Comparison of ENCODE assay signal across 17 cellular contexts in genomic region chr15:50339717-50340116, GRCh38. TPM values are rescaled to one million over a fixed set of nuclear protein-coding genes. Genes with fewer than 3 reads are reported as not detected.
DNase-seq lines count a peak whose midpoint lies in the region; ATAC-seq, FAIRE-seq and TF ChIP-seq lines count a peak whose summit lies in the region.
"Had no signal": no experiment of that assay in that cellular context is flagged by ENCODE, and none has a peak within 500 bp of the region (broad histone marks: within the 10 kb centered on the region; RNA-seq: fewer than 3 reads in every experiment).

No MANE protein-coding gene starts in this region.

- H3K36me3 Mint-ChIP-seq in Caco-2 (ENCODE audit: insufficient read depth, unreplicated experiment) (peaks cover 11% of the 10 kb centered on the region), T-helper 17 cell (ENCODE audit: low read depth) (peaks cover 3% of the 10 kb centered on the region), GM23338 (ENCODE audit: low read depth) (peaks cover under 1% of the 10 kb centered on the region; the same call in 1 of the 3 replicates)
- peaks cover 55% of the 10 kb centered on the region for H3K36me3 Mint-ChIP-seq in activated T-helper 17 cell treated with anti-CD3 and anti-CD28 coated beads, Interleukin-2, amount 50 U/mL, for 72 hours (ENCODE audit: low read depth)
- H3K36me3 Mint-ChIP-seq: CD8-positive, alpha-beta T cell had no signal

- no peak for DNase-seq in A549 (ENCODE audit: low read depth in 1 of 2, low spot score in 1 of 2)
- no peak for DNase-seq in Caco-2
- DNase-seq in T-helper 17 cell, result no peak
- DNase-seq in K562 (ENCODE audit: extremely low read depth in 1 of 4, low spot score in 3 of 4), result no peak
- DNase-seq in GM23338 (ENCODE audit: low spot score), result no peak
- no peak for DNase-seq in ureter (ENCODE audit: low spot score)
- DNase-seq: 8988T; ACHN; CD8-positive, alpha-beta T cell; COR-L47; DND-41; GDM1; GM23248; H7 had no signal

- FAIRE-seq in A549 (lab: Jason Lieb, UNC) (peak; percentile 78), K562 (lab: Jason Lieb, UNC) (no peak)
- FAIRE-seq: GM18507 had no signal

- no peak for TF ChIP-seq POLR2A in A549 (IDR thresholded peaks at IDR 0.05; ENCODE audit: low read length)
- TF ChIP-seq POLR2A in K562 (conservative IDR thresholded peaks at IDR 0.05), result no peak

- no peak overlapping the region for H3K9ac ChIP-seq in K562 (ENCODE audit: insufficient read depth in 1 of 2, low read depth in 2 of 2, low read length in 2 of 2)
- H3K9ac ChIP-seq: GM23248 had no signal

- TF ChIP-seq EP300 in A549 (IDR thresholded peaks at IDR 0.05), result no peak
- TF ChIP-seq EP300 in K562 (IDR thresholded peaks at IDR 0.05; ENCODE audit: low read length), result 0 out of 2 replicates have a peak, but pooled peaks have one; percentile 22

- no peaks in the 10 kb centered on the region for H3K9me1 ChIP-seq in K562 (ENCODE audit: control insufficient read depth, insufficient read depth, low read length)

- H3K79me2 ChIP-seq in K562 (ENCODE audit: control insufficient read depth, insufficient read depth, low read length) (peaks cover 23% of the 10 kb centered on the region; the same call in 2 of the 3 replicates), GM23338 (replicated peaks; ENCODE audit: insufficient read depth) (peaks cover 89% of the 10 kb centered on the region)

- POLR2A ChIA-PET in A549 (lab: Yijun Ruan, JAX), result interaction anchor here (1.7 kb wide), 1 partner anchor 15 kb away, joined by 5 read pairs; the partner anchor contains the start of gene GABPB1
- POLR2A ChIA-PET in Caco-2 (lab: Charles Lee), result interaction anchor here (0.7 kb wide), 1 partner anchor 85 kb away, joined by 8 read pairs; the partner anchor contains the start of gene USP8
- POLR2A ChIA-PET in K562 (lab: Yijun Ruan, JAX), result interaction anchor here (3.9 kb wide), 1 partner anchor 11 kb away, joined by 19 read pairs; no protein-coding TSS in a partner anchor

- BruUV-seq in Caco-2 (replicated peaks; lab: Mats Ljungman, UMichigan) (TSS peak; percentile 4), K562 (replicated peaks; lab: Mats Ljungman, UMichigan) (no TSS peak)

- H3K27me3 ChIP-seq in Caco-2 (replicated peaks; ENCODE audit: control insufficient read depth, insufficient read depth, low read length) (no peaks in the 10 kb centered on the region), K562 (ENCODE audit: control insufficient read depth in 2 of 2, insufficient read depth in 2 of 2, low read length in 2 of 2) (no peaks in the 10 kb centered on the region), GM23338 (ENCODE audit: insufficient read depth) (no peaks in the 10 kb centered on the region)

- H3K4me1 ChIP-seq in A549, result no peaks in the 10 kb centered on the region
- peaks cover 8% of the 10 kb centered on the region for H3K4me1 ChIP-seq in Caco-2
- H3K4me1 ChIP-seq in K562 (replicated peaks in 1 of 2; ENCODE audit: control insufficient read depth in 2 of 2, insufficient read depth in 2 of 2, low read length in 2 of 2), result peaks cover 0 to 8% of the 10 kb centered on the region in 2 experiments; a peak in 2 of 5 replicates
- H3K4me1 ChIP-seq in GM23338 (ENCODE audit: insufficient read depth), result no peaks in the 10 kb centered on the region

- CTCF ChIA-PET in A549 (lab: Yijun Ruan, JAX) (interaction anchor here (0.6 to 1.3 kb wide), 4 partner anchors 13 to 222 kb away, joined by 3 to 6 read pairs (median 3); partner anchors contain the start of gene GABPB1), Caco-2 (lab: Charles Lee) (no interaction called here), K562 (lab: Yijun Ruan, JAX; ENCODE audit: low intra/inter-chr PET ratio) (no interaction called here)

- WGBS in A549 (ENCODE audit: missing lambda C conversion rate), result 86% methylated on average over 1 of the region's 1 CpG
- 27% methylated on average over 1 of the region's 1 CpG for WGBS in K562 (ENCODE audit: insufficient coverage, low coverage, missing lambda C conversion rate)

- H3K9me3 Mint-ChIP-seq in Caco-2 (ENCODE audit: unreplicated experiment) (no peaks in the 10 kb centered on the region), GM23338 (no peaks in the 10 kb centered on the region)
- H3K9me3 Mint-ChIP-seq in activated T-helper 17 cell treated with anti-CD3 and anti-CD28 coated beads, Interleukin-2, amount 50 U/mL, for 72 hours, result no peaks in the 10 kb centered on the region
- H3K9me3 Mint-ChIP-seq: CD8-positive, alpha-beta T cell had no signal

- no peak overlapping the region for H2AFZ ChIP-seq in K562 (ENCODE audit: low read depth, low read length)
- H2AFZ ChIP-seq in GM23338, result no peak overlapping the region
- H2AFZ ChIP-seq: GM23248 had no signal

- H3K9me3 ChIP-seq in A549, result no peaks in the 10 kb centered on the region
- no peaks in the 10 kb centered on the region for H3K9me3 ChIP-seq in Caco-2
- H3K9me3 ChIP-seq in T-helper 17 cell (ENCODE audit: control insufficient read depth, low read length, poor library complexity, severe bottlenecking), result no peaks in the 10 kb centered on the region
- H3K9me3 ChIP-seq in K562 (replicated peaks; ENCODE audit: control insufficient read depth, insufficient read depth, low read depth, low read length), result no peaks in the 10 kb centered on the region

- no peaks in the 10 kb centered on the region for H3K27me3 Mint-ChIP-seq in Caco-2 (ENCODE audit: insufficient read depth, unreplicated experiment)
- no peaks in the 10 kb centered on the region for H3K27me3 Mint-ChIP-seq in T-helper 17 cell
- H3K27me3 Mint-ChIP-seq in GM23338 (ENCODE audit: insufficient read depth, low read depth, poor library complexity), result peaks cover 2% of the 10 kb centered on the region
- no peaks in the 10 kb centered on the region for H3K27me3 Mint-ChIP-seq in activated T-helper 17 cell treated with anti-CD3 and anti-CD28 coated beads, Interleukin-2, amount 50 U/mL, for 72 hours

- H4K20me1 ChIP-seq in K562 (replicated peaks; ENCODE audit: control insufficient read depth, insufficient read depth, low read length) (no peaks in the 10 kb centered on the region), GM23338 (replicated peaks; ENCODE audit: insufficient read depth) (peaks cover 26% of the 10 kb centered on the region)

- H3K4me3 Mint-ChIP-seq in Caco-2 (ENCODE audit: unreplicated experiment), result no peak overlapping the region
- no peak overlapping the region for H3K4me3 Mint-ChIP-seq in T-helper 17 cell
- no peak overlapping the region for H3K4me3 Mint-ChIP-seq in GM23338
- H3K4me3 Mint-ChIP-seq in activated T-helper 17 cell treated with anti-CD3 and anti-CD28 coated beads, Interleukin-2, amount 50 U/mL, for 72 hours, result no peak overlapping the region
- H3K4me3 Mint-ChIP-seq: CD8-positive, alpha-beta T cell had no signal

- H3K4me2 ChIP-seq in A549 (no peak overlapping the region), K562 (ENCODE audit: insufficient read depth, low read length) (no peak overlapping the region), GM23338 (no peak overlapping the region)

- TF ChIP-seq RAD21 in A549 (conservative IDR thresholded peaks at IDR 0.05 in 1 of 2, IDR thresholded peaks at IDR 0.05 in 1 of 2) (no peak), K562 (CRISPR knock-in tag; conservative IDR thresholded peaks at IDR 0.05 in 1 of 2, IDR thresholded peaks at IDR 0.05 in 1 of 2) (no peak)

- ATAC-seq in A549, result no peak
- ATAC-seq in T-helper 17 cell, result no peak
- ATAC-seq in K562, result no peak
- no peak for ATAC-seq in GM23338
- no peak for ATAC-seq in activated T-helper 17 cell treated with anti-CD3 and anti-CD28 coated beads, Interleukin-2, amount 50 U/mL, for 72 hours (replicated peaks)
- ATAC-seq: CD8-positive, alpha-beta T cell had no signal

- H3K27ac Mint-ChIP-seq in Caco-2 (ENCODE audit: unreplicated experiment) (no peak overlapping the region), T-helper 17 cell (peak overlapping the region; percentile 51), GM23338 (no peak overlapping the region)
- no peak overlapping the region for H3K27ac Mint-ChIP-seq in activated T-helper 17 cell treated with anti-CD3 and anti-CD28 coated beads, Interleukin-2, amount 50 U/mL, for 72 hours
- H3K27ac Mint-ChIP-seq: CD8-positive, alpha-beta T cell had no signal

- intact Hi-C loops in Caco-2 (cut with micrococcal nuclease; ENCODE audit: unreplicated experiment), result no loop called here
- intact Hi-C loops in K562 (cut with micrococcal nuclease), result no loop called here

- H3K36me3 ChIP-seq in Caco-2 (ENCODE audit: control insufficient read depth, insufficient read depth, low read length) (peaks cover 2% of the 10 kb centered on the region; the same call in 1 of the 2 replicates), K562 (ENCODE audit: control insufficient read depth, insufficient read depth, low read length) (no peaks in the 10 kb centered on the region), GM23338 (ENCODE audit: insufficient read depth) (no peaks in the 10 kb centered on the region)

- H3K27ac ChIP-seq in A549 (no peak overlapping the region), K562 (ENCODE audit: extremely low read depth, low read depth, low read length) (no peak overlapping the region), GM23338 (ENCODE audit: low read depth) (no peak overlapping the region)
- H3K27ac ChIP-seq: C4-2B, GM23248 had no signal

- no peaks in the 10 kb centered on the region for H3K9me2 ChIP-seq in GM23338 (ENCODE audit: insufficient read depth)

- no peak overlapping the region for H3K4me3 ChIP-seq in A549
- H3K4me3 ChIP-seq in Caco-2 (ENCODE audit: low read depth, low read length), result no peak overlapping the region
- no peak overlapping the region for H3K4me3 ChIP-seq in K562
- no peak overlapping the region for H3K4me3 ChIP-seq in GM23338
- H3K4me3 ChIP-seq: GM23248 had no signal

- H3K4me1 Mint-ChIP-seq in Caco-2 (ENCODE audit: low read depth, unreplicated experiment) (peaks cover 16% of the 10 kb centered on the region), T-helper 17 cell (peaks cover 30% of the 10 kb centered on the region), GM23338 (no peaks in the 10 kb centered on the region)
- H3K4me1 Mint-ChIP-seq in activated T-helper 17 cell treated with anti-CD3 and anti-CD28 coated beads, Interleukin-2, amount 50 U/mL, for 72 hours, result peaks cover 19% of the 10 kb centered on the region

- TF ChIP-seq CTCF in A549 (IDR thresholded peaks at IDR 0.05) (no peak), Caco-2 (IDR thresholded peaks at IDR 0.05; ENCODE audit: insufficient read depth in 1 of 2, low read depth in 1 of 2, low read length in 1 of 2, severe bottlenecking in 1 of 2, unreplicated experiment in 1 of 2) (no peak), K562 (IDR thresholded peaks at IDR 0.05 in 2 of 3, conservative IDR thresholded peaks at IDR 0.05 in 1 of 3; ENCODE audit: insufficient read depth in 2 of 3, low read depth in 1 of 3, low read length in 3 of 3) (no peak), GM23338 (conservative IDR thresholded peaks at IDR 0.05; ENCODE audit: low read depth in 2 of 2) (no peak)

- H3F3A ChIP-seq in GM23338 (replicated peaks; ENCODE audit: low read depth), result no peaks in the 10 kb centered on the region

- in situ Hi-C loops in K562 (cut with MboI), result no loop called here

RNA-seq across cellular contexts. Expression of gene GABPB1, which starts 15.3 kb away (rescaled TPM):
- polyA plus RNA-seq in A549 (2011; rRNA removed), result 53.9 and 55.1 TPM in 2 replicates
- polyA plus RNA-seq in A549 (2012; cell fraction: cytosol; rRNA removed), result 24.9 and 25.7 TPM in 2 replicates
- polyA plus RNA-seq in A549 (2012; cell fraction: nucleus; rRNA removed), result 17.0 and 21.7 TPM in 2 replicates
- polyA plus RNA-seq in A549 (2017; fragmentation: RNase III; extraction: RNeasy Plus Mini Kit Qiagen cat#74134 plus additional on column Dnase treatment), result 23.0 to 28.9 TPM (median 23.7 TPM) in 3 replicates
- polyA minus RNA-seq in A549 (2011; rRNA and poly(A)+ RNA removed), result 37.1 and 48.1 TPM in 2 replicates
- 42.8 and 44.7 TPM in 2 replicates for total RNA-seq in Caco-2 (2022)
- 10 to 100 TPM; 25.9 to 32.3 TPM for total RNA-seq in T-helper 17 cell
- 20.9 and 46.9 TPM in 2 replicates for total RNA-seq in K562 (2011; cell fraction: chromatin; rRNA removed; ENCODE audit: low replicate concordance)
- 12.6 and 15.2 TPM in 2 replicates for total RNA-seq in K562 (2011; cell fraction: nucleolus; rRNA removed)
- total RNA-seq in K562 (2011; cell fraction: nucleoplasm; rRNA removed), result 22.4 and 23.0 TPM in 2 replicates
- total RNA-seq in K562 (2014; rRNA removed), result 34.7 and 36.2 TPM in 2 replicates
- total RNA-seq in K562 (2014; rRNA removed; fragmentation: Illumina TruSeq; extraction: Trizol), result 40.6 and 48.4 TPM in 2 replicates
- 35.1 and 35.2 TPM in 2 replicates for total RNA-seq in K562 (2015; rRNA removed; fragmentation: Illumina TruSeq; extraction: Trizol)
- total RNA-seq in K562 (2021), result 31.3 and 33.0 TPM in 2 replicates
- 40.7 and 42.3 TPM in 2 replicates for polyA plus RNA-seq in K562 (2011; rRNA removed)
- 26.2 and 26.9 TPM in 2 replicates for polyA plus RNA-seq in K562 (2011; cell fraction: cytosol; rRNA removed)
- polyA plus RNA-seq in K562 (2011; cell fraction: nucleus; rRNA removed), result 22.3 and 34.8 TPM in 2 replicates
- 20.9 and 26.6 TPM in 2 replicates for polyA plus RNA-seq in K562 (2012)
- polyA plus RNA-seq in K562 (2014; fragmentation: Illumina TruSeq; extraction: Trizol), result 33.2 and 38.5 TPM in 2 replicates
- 10 to 100 TPM; 11.8 to 16.8 TPM for polyA plus RNA-seq in K562 (2014; fragmentation: Nextera tagmentation; extraction: Ambion mirVana)
- polyA plus RNA-seq in K562 (2014; rRNA removed), result 28.7 and 31.0 TPM in 2 replicates
- 62.9 and 68.5 TPM in 2 replicates for polyA minus RNA-seq in K562 (2011; rRNA and poly(A)+ RNA removed)
- polyA minus RNA-seq in K562 (2011; cell fraction: cytosol; rRNA and poly(A)+ RNA removed), result 12.8 and 24.4 TPM in 2 replicates
- 16.0 and 33.4 TPM in 2 replicates for polyA minus RNA-seq in K562 (2011; cell fraction: nucleus; rRNA and poly(A)+ RNA removed)
- 42.8 and 53.9 TPM in 2 replicates for total RNA-seq in GM23338 (2014; rRNA removed; shearing (Covaris generic))
- 29.4 and 34.4 TPM in 2 replicates for polyA plus RNA-seq in GM23338 (2016; fragmentation: Nextera tagmentation; extraction: Ambion mirVana)
- 10 to 100 TPM; 30.9 to 31.2 TPM for total RNA-seq in activated T-helper 17 cell treated with anti-CD3 and anti-CD28 coated beads, Interleukin-2, amount 50 U/mL, for 72 hours
- total RNA-seq in ureter, result 21.3 TPM

Comparison
In these comparisons a context has a peak if more than half of its experiments do, and no peak if none do; other contexts are left out.
1. Of the 35 proteins assayed by ChIP-seq in both K562 and A549: peak only in K562: EP300; only in A549: none; in both: none; in neither: 33; mixed calls (peak in some experiments, not most) for 1.